Comparison of ENCODE assay signal across 16 cellular contexts in the genomic region with DNA sequence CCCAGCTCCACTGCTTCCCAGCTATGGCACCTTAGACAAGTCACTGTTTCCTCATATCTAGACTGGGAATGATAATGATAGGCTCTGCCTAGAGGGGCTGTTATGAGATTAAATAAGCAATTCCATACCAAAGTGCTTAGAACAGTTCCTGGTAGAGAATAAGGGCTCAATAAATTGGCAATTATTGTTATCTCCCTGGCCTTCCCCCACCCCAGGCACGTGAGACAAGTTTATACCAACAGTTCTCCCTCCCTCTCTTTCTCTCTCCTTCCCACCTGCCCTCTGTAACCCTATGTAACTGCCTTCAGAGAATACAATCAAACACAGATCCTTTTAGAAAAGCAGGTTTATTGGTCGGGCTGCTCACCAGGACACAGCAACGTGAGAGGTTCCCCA. TPM values are rescaled to one million over a fixed set of nuclear protein-coding genes. Genes with fewer than 3 reads are reported as not detected.
DNase-seq lines count a peak whose midpoint lies in the region; ATAC-seq and TF ChIP-seq lines count a peak whose summit lies in the region.
"Had no signal": no experiment of that assay in that cellular context is flagged by ENCODE, and none has a peak within 500 bp of the region (broad histone marks: within the 10 kb centered on the region; RNA-seq: fewer than 3 reads in every experiment).

No MANE protein-coding gene starts in this region.

- peaks cover 46% of the 10 kb centered on the region for H3K36me3 Mint-ChIP-seq in MCF 10A (ENCODE audit: insufficient read depth, unreplicated experiment)
- H3K36me3 Mint-ChIP-seq in WTC11: no peaks in the 10 kb centered on the region

- H3K27me3 ChIP-seq in mammary epithelial cell (ENCODE audit: insufficient read depth, low read length) (no peaks in the 10 kb centered on the region), tibial nerve (no peaks in the 10 kb centered on the region)
- H3K27me3 ChIP-seq: left lung had no signal

- no TSS peak for BruUV-seq in MCF 10A (replicated peaks; lab: Mats Ljungman, UMichigan)
- BruUV-seq in mammary epithelial cell (replicated peaks; lab: Mats Ljungman, UMichigan): no TSS peak

- peaks cover 54% of the 10 kb centered on the region for H3K79me2 ChIP-seq in mammary epithelial cell (ENCODE audit: insufficient read depth, low read length)

- no peak overlapping the region for H3K9ac ChIP-seq in mammary epithelial cell (ENCODE audit: insufficient read depth, low read length)
- H3K9ac ChIP-seq: SK-N-SH had no signal

- H3K9me3 ChIP-seq in mammary epithelial cell (replicated peaks; ENCODE audit: insufficient read depth, low read length): no peaks in the 10 kb centered on the region
- no peaks in the 10 kb centered on the region for H3K9me3 ChIP-seq in tibial nerve
- H3K9me3 ChIP-seq: left lung, SK-N-SH had no signal

- in situ Hi-C loops in mammary epithelial cell (cut with MboI; ENCODE audit: low sequenced_read_pairs in 2 of 2): loop anchor here in 1 of 2 donors (5.0 kb wide), 1 partner anchor 80 kb away; no protein-coding TSS in a partner anchor

- CTCF ChIA-PET in MCF 10A (lab: Yijun Ruan, JAX) (interaction anchor here (0.6 to 1.2 kb wide), 2 partner anchors 282 to 1268 kb away, joined by 3 to 5 read pairs; no protein-coding TSS in a partner anchor), mammary epithelial cell (lab: Charles Lee; ENCODE audit: low non-redundant PET) (no interaction called here), WTC11 (lab: Charles Lee) (interaction anchor here (0.7 to 7.2 kb wide), 18 partner anchors 10 to 207 kb away, joined by 3 to 196 read pairs (median 6); a partner anchor contains a TSS), HEK293T (lab: Yijun Ruan, JAX) (interaction anchor here (1.1 to 2.6 kb wide), 6 partner anchors 9 to 87 kb away, joined by 3 to 34 read pairs (median 6); no protein-coding TSS in a partner anchor)

- no peak for TF ChIP-seq EP300 in tibial nerve (IDR thresholded peaks at IDR 0.05)

- peaks cover 8% of the 10 kb centered on the region for H4K20me1 ChIP-seq in mammary epithelial cell (ENCODE audit: insufficient read depth, low read length)

- H3K4me1 Mint-ChIP-seq in MCF 10A (ENCODE audit: insufficient read depth, unreplicated experiment) (peaks cover 11% of the 10 kb centered on the region), WTC11 (peaks cover 52% of the 10 kb centered on the region)

- no peak for ATAC-seq in WTC11
- peak; percentile 73 for ATAC-seq in left colon
- ATAC-seq in HG02852 (IDR thresholded peaks at IDR 0.05; ENCODE audit: unreplicated experiment): no peak
- ATAC-seq: activated CD4-positive, CD25-positive, alpha-beta regulatory T cell treated with anti-CD3 and anti-CD28 coated beads, Interleukin-2, amount 50 U/mL, for 24 hours; left lung had no signal

- no peak for TF ChIP-seq POLR2A in tibial nerve (IDR thresholded peaks at IDR 0.05)

- no peak overlapping the region for H2AFZ ChIP-seq in mammary epithelial cell (ENCODE audit: low read depth, low read length)

- no peaks in the 10 kb centered on the region for H3K9me3 Mint-ChIP-seq in MCF 10A (ENCODE audit: unreplicated experiment)
- no peaks in the 10 kb centered on the region for H3K9me3 Mint-ChIP-seq in WTC11

- H3K4me3 Mint-ChIP-seq in MCF 10A (ENCODE audit: unreplicated experiment) (no peak overlapping the region), WTC11 (no peak overlapping the region)

- H3K4me1 ChIP-seq in mammary epithelial cell (ENCODE audit: insufficient read depth, low read length): peaks cover 17% of the 10 kb centered on the region
- peaks cover 0 to 65% (median 43%) of the 10 kb centered on the region in 4 donors for H3K4me1 ChIP-seq in tibial nerve

- intact Hi-C loops in MCF 10A (cut with micrococcal nuclease): no loop called here
- intact Hi-C loops in mammary epithelial cell (cut with micrococcal nuclease): loop anchor here (10.0 kb wide), 1 partner anchor 287 kb away; a partner anchor contains a TSS
- intact Hi-C loops in left colon (cut with DNase I, micrococcal nuclease): loop anchor here in 1 of 2 donors (10.0 kb wide), 1 partner anchor 87 kb away; no protein-coding TSS in a partner anchor

- DNase-seq in MCF 10A (ENCODE audit: unreplicated experiment): no peak
- no peak for DNase-seq in mammary epithelial cell
- no peak for DNase-seq in WTC11 (ENCODE audit: low spot score)
- DNase-seq in left colon: peak; percentile 54 to 59
- DNase-seq in tibial nerve (ENCODE audit: low spot score in 2 of 2): no peak
- DNase-seq in cerebellum (ENCODE audit: low spot score): no peak
- no peak for DNase-seq in HEK293T (ENCODE audit: extremely low spot score)
- DNase-seq: activated gamma-delta T cell, foreskin melanocyte, left lung, MM.1S, NCI-H748 treated with DMSO at 0.1 percent for 48 hours, SK-N-SH, trophoblast cell had no signal

- H3K27ac ChIP-seq in mammary epithelial cell (ENCODE audit: insufficient read depth, low read depth, low read length) (no peak overlapping the region), tibial nerve (peak overlapping the region; percentile 47 to 92 (median 70))

- H3K4me3 ChIP-seq in mammary epithelial cell (replicated peaks in 1 of 3; ENCODE audit: insufficient read depth in 1 of 3, low read depth in 2 of 3, low read length in 3 of 3) (no peak overlapping the region), tibial nerve (no peak overlapping the region)
- H3K4me3 ChIP-seq: left lung had no signal

- TF ChIP-seq CTCF in MCF 10A (IDR thresholded peaks at IDR 0.05; ENCODE audit: unreplicated experiment) (no peak), mammary epithelial cell (conservative IDR thresholded peaks at IDR 0.05 in 1 of 2, IDR thresholded peaks at IDR 0.05 in 1 of 2; ENCODE audit: extremely low read depth in 1 of 2, insufficient read depth in 1 of 2, low read depth in 1 of 2, low read length in 2 of 2) (no peak), WTC11 (IDR thresholded peaks at IDR 0.05) (no peak), tibial nerve (IDR thresholded peaks at IDR 0.05) (no peak)

- H3K27me3 Mint-ChIP-seq in MCF 10A (ENCODE audit: insufficient read depth, unreplicated experiment): no peaks in the 10 kb centered on the region
- H3K27me3 Mint-ChIP-seq in WTC11 (ENCODE audit: low read depth): no peaks in the 10 kb centered on the region; the same call in 1 of the 2 replicates

- peaks cover 19% of the 10 kb centered on the region for H3K36me3 ChIP-seq in mammary epithelial cell (ENCODE audit: insufficient read depth, low read length)
- H3K36me3 ChIP-seq in tibial nerve: peaks cover 0 to 29% (median 0%) of the 10 kb centered on the region in 3 donors

- H3K4me2 ChIP-seq in mammary epithelial cell (ENCODE audit: insufficient read depth, low read depth, low read length): no peak overlapping the region
- H3K4me2 ChIP-seq: SK-N-SH had no signal

- dilution Hi-C loops in mammary epithelial cell (cut with HindIII; ENCODE audit: low sequenced_read_pairs): no loop called here

- POLR2A ChIA-PET in MCF 10A (lab: Yijun Ruan, JAX) (interaction anchor here (1.5 kb wide), 2 partner anchors 15 to 21 kb away, joined by 3 to 8 read pairs; a partner anchor contains a TSS), WTC11 (lab: Charles Lee) (interaction anchor here (0.9 to 2.2 kb wide), 4 partner anchors 14 to 90 kb away, joined by 4 to 11 read pairs (median 4); a partner anchor contains a TSS), HEK293T (lab: Yijun Ruan, JAX) (interaction anchor here (2.1 kb wide), 1 partner anchor 13 kb away, joined by 11 read pairs; a partner anchor contains a TSS)

- WGBS in mammary epithelial cell (ENCODE audit: low coverage, missing lambda C conversion rate): 20% methylated on average over 1 of the region's 3 CpGs
- 26 to 28% methylated on average over 3 of the region's 3 CpGs for WGBS in tibial nerve, 2 donors

- H3K27ac Mint-ChIP-seq in MCF 10A (ENCODE audit: low read depth, unreplicated experiment) (peak overlapping the region; percentile 63), WTC11 (peak overlapping the region; percentile 64)

TF ChIP-seq in WTC11, 78 proteins besides CTCF, POLR2A, EP300 and RAD21 (continues in another document):
- no peak for TF ChIP-seq GABPB1 (CRISPR knock-in tag; IDR thresholded peaks at IDR 0.05)
- TF ChIP-seq NFYB (CRISPR knock-in tag; conservative IDR thresholded peaks at IDR 0.05; ENCODE audit: low read depth): no peak

TF ChIP-seq in HEK293T, 16 proteins besides CTCF, POLR2A, EP300 and RAD21:
- no peak for TF ChIP-seq L3MBTL2 (conservative IDR thresholded peaks at IDR 0.05)
- no peak for TF ChIP-seq ARNT (IDR thresholded peaks at IDR 0.05)
- TF ChIP-seq, protein P1, sequence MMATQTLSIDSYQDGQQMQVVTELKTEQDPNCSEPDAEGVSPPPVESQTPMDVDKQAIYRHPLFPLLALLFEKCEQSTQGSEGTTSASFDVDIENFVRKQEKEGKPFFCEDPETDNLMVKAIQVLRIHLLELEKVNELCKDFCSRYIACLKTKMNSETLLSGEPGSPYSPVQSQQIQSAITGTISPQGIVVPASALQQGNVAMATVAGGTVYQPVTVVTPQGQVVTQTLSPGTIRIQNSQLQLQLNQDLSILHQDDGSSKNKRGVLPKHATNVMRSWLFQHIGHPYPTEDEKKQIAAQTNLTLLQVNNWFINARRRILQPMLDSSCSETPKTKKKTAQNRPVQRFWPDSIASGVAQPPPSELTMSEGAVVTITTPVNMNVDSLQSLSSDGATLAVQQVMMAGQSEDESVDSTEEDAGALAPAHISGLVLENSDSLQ (IDR thresholded peaks at IDR 0.05): no peak
- no peak for TF ChIP-seq LEF1 (IDR thresholded peaks at IDR 0.05; ENCODE audit: borderline replicate concordance)

RNA-seq across cellular contexts. Expression of a gene that starts 13.9 kb away (rescaled TPM):
- total RNA-seq in MCF 10A (2022) (89.2 and 115 TPM in 2 replicates), mammary epithelial cell (100 to 1,000 TPM in 1 of 2 donors, 10 to 100 TPM in 1; 94.3 to 191 TPM), WTC11 (2021) (74.4 to 98.0 TPM (median 74.9 TPM) in 3 replicates), left colon (100 to 1,000 TPM; 150 to 212 TPM), tibial nerve (100 to 1,000 TPM; 133 to 322 (median 188) TPM), cerebellum (47.9 TPM)
- polyA plus RNA-seq in mammary epithelial cell: 51.3 TPM
- polyA minus RNA-seq in mammary epithelial cell: 115 TPM

RNA-seq across cellular contexts. Expression of a gene that starts 20.9 kb away (rescaled TPM):
- total RNA-seq in MCF 10A (2022): 137 and 143 TPM in 2 replicates
- 100 to 1,000 TPM; 354 to 592 TPM for total RNA-seq in mammary epithelial cell
- polyA plus RNA-seq in mammary epithelial cell: 249 TPM
- polyA minus RNA-seq in mammary epithelial cell: 304 TPM
- total RNA-seq in WTC11 (2021): 24.6 to 28.4 TPM (median 27.8 TPM) in 3 replicates
- 10 to 100 TPM; 21.9 to 62.0 TPM for total RNA-seq in left colon
- total RNA-seq in tibial nerve: 100 to 1,000 TPM; 441 to 784 (median 706) TPM
- total RNA-seq in cerebellum: 6.5 TPM

RNA-seq across cellular contexts. Expression of a gene that starts 56.6 kb away (rescaled TPM):
- 56.0 and 60.5 TPM in 2 replicates for total RNA-seq in MCF 10A (2022)
- 100 to 1,000 TPM in 1 of 2 donors, 10 to 100 TPM in 1; 57.0 to 102 TPM for total RNA-seq in mammary epithelial cell
- 31.5 TPM for polyA plus RNA-seq in mammary epithelial cell
- 149 TPM for polyA minus RNA-seq in mammary epithelial cell
- 49.7 to 55.2 TPM (median 50.9 TPM) in 3 replicates for total RNA-seq in WTC11 (2021)
- total RNA-seq in left colon: 10 to 100 TPM; 92.6 to 96.2 TPM
- total RNA-seq in tibial nerve: 100 to 1,000 TPM in 1 of 4 donors, 10 to 100 TPM in 3; 81.6 to 126 (median 96.6) TPM
- total RNA-seq in cerebellum: 210 TPM

Comparison
In these comparisons a context has a peak if more than half of its experiments do, and no peak if none do; other contexts are left out.
1. DNase-seq: peak in left colon (2 of 2); none in MCF 10A (single experiment), mammary epithelial cell (single experiment), WTC11 (single experiment), tibial nerve (0 of 2), cerebellum (single experiment) and HEK293T (single experiment).